ENCODE assay signal across 29 cellular contexts in genomic region chr17:38541281-38541680, GRCh38.
"Had no signal": no experiment of that assay in that cellular context is flagged by ENCODE, and none has a peak within 500 bp of the region (broad histone marks: within the 10 kb centered on the region; RNA-seq: fewer than 3 reads in every experiment).

No MANE protein-coding gene starts in this region.

- H3K36me3 Mint-ChIP-seq: activated naive CD8-positive, alpha-beta T cell; naive B cell; stimulated activated memory B cell treated with anti-CD40 and anti-IgM and Interleukin-4, amounts not matched to agents 10 μg/mL and 1 μg/mL and 100 μg/mL, for 72 hours; type B pancreatic cell had no signal

- H3K9me3 Mint-ChIP-seq: activated CD8-positive, alpha-beta T cell treated with anti-CD3 and anti-CD28 coated beads for 36 hours; activated T-helper 2 cell treated with anti-CD3 and anti-CD28 coated beads, Interferon-gamma antibody, Interleukin-2, Interleukin-4, amounts not matched to agents 10 μg/mL and 5 μg/mL and 100 μg/mL, durations not matched to agents 14 hours and 24 hours and 36 hours; mesothelial cell of epicardium; naive B cell; nephron progenitor cell; stimulated activated memory B cell treated with anti-CD40 and anti-IgM and Interleukin-4, amounts not matched to agents 10 μg/mL and 1 μg/mL and 100 μg/mL, for 72 hours; stimulated activated naive CD8-positive, alpha-beta T cell treated with anti-CD3 and anti-CD28 coated beads, Interleukin-15, amount 100 ng/mL, for 72 hours; type B pancreatic cell had no signal

- ATAC-seq: activated CD8-positive, alpha-beta T cell treated with anti-CD3 and anti-CD28 coated beads for 36 hours; gastroesophageal sphincter; left colon; pancreas; stimulated activated memory B cell treated with anti-CD40 and anti-IgM and Interleukin-4, amounts not matched to agents 10 μg/mL and 1 μg/mL and 100 μg/mL, for 72 hours; stimulated activated naive CD8-positive, alpha-beta T cell treated with anti-CD3 and anti-CD28 coated beads, Interleukin-15, amount 100 ng/mL, for 72 hours had no signal

- H3K27me3 Mint-ChIP-seq: type B pancreatic cell had no signal

- H3K27ac ChIP-seq: epithelial cell of prostate, gastroesophageal sphincter, hepatocyte, pancreas, prostate gland, uterus, VCaP had no signal

- H3K4me3 Mint-ChIP-seq: activated CD8-positive, alpha-beta T cell treated with anti-CD3 and anti-CD28 coated beads for 36 hours; activated naive CD8-positive, alpha-beta T cell; mesothelial cell of epicardium; nephron progenitor cell; stimulated activated memory B cell treated with anti-CD40 and anti-IgM and Interleukin-4, amounts not matched to agents 10 μg/mL and 1 μg/mL and 100 μg/mL, for 72 hours; stimulated activated naive CD8-positive, alpha-beta T cell treated with anti-CD3 and anti-CD28 coated beads, Interleukin-15, amount 100 ng/mL, for 72 hours; type B pancreatic cell had no signal

- DNase-seq: activated CD4-positive, alpha-beta T cell treated with anti-CD3 and anti-CD28 coated beads for 4 hours; activated CD8-positive, alpha-beta T cell treated with anti-CD3 and anti-CD28 coated beads for 36 hours; activated T-cell treated with anti-CD3 and anti-CD28 coated beads, Interleukin-2, amount 50 U/mL, for 48 hours; anterior cingulate cortex; dermis blood vessel endothelial cell; effector CD8-positive, alpha-beta T cell; left colon; mammary epithelial cell; naive B cell; nephron progenitor cell; nucleus accumbens; pancreas; retina; stimulated activated CD4-positive, alpha-beta T cell treated with anti-CD3 and anti-CD28 coated beads, Interleukin-1b, Interleukin-23, amount 100 ng/mL, for 48 hours; stimulated activated CD4-positive, alpha-beta T cell treated with anti-CD3 and anti-CD28 coated beads, Interleukin-4, amount 100 ng/mL, for 4 hours; stimulated activated CD8-positive, alpha-beta memory T cell treated with anti-CD3 and anti-CD28 coated beads, Interleukin-4, amount 100 ng/mL, for 48 hours; stimulated activated naive CD8-positive, alpha-beta T cell treated with anti-CD3 and anti-CD28 coated beads, Interleukin-15, amount 100 ng/mL, for 72 hours; substantia nigra; uterus had no signal

- H3K4me1 ChIP-seq: gastroesophageal sphincter, prostate gland, uterus had no signal

- H3K27ac Mint-ChIP-seq: activated CD8-positive, alpha-beta T cell treated with anti-CD3 and anti-CD28 coated beads for 36 hours; activated naive CD8-positive, alpha-beta T cell; activated T-helper 2 cell treated with anti-CD3 and anti-CD28 coated beads, Interferon-gamma antibody, Interleukin-2, Interleukin-4, amounts not matched to agents 10 μg/mL and 5 μg/mL and 100 μg/mL, durations not matched to agents 14 hours and 24 hours and 36 hours; mesothelial cell of epicardium; nephron progenitor cell; stimulated activated memory B cell treated with anti-CD40 and anti-IgM and Interleukin-4, amounts not matched to agents 10 μg/mL and 1 μg/mL and 100 μg/mL, for 72 hours; type B pancreatic cell had no signal

- H3K27me3 ChIP-seq: hepatocyte, pancreas, uterus had no signal

- H3K4me1 Mint-ChIP-seq: mesothelial cell of epicardium; stimulated activated memory B cell treated with anti-CD40 and anti-IgM and Interleukin-4, amounts not matched to agents 10 μg/mL and 1 μg/mL and 100 μg/mL, for 72 hours; stimulated activated naive CD8-positive, alpha-beta T cell treated with anti-CD3 and anti-CD28 coated beads, Interleukin-15, amount 100 ng/mL, for 72 hours had no signal
